Comparison of ENCODE assay signal across 8 cellular contexts in genomic region chr11:114400222-114400973, GRCh38. TPM values are rescaled to one million over a fixed set of nuclear protein-coding genes. Genes with fewer than 3 reads are reported as not detected.
DNase-seq lines count a peak whose midpoint lies in the region; ATAC-seq and TF ChIP-seq lines count a peak whose summit lies in the region.

Gene C11orf71 (minus strand): TSS chr11:114400511. CDS start chr11:114400331, 180 bp downstream.
Gene RBM7 (plus strand): TSS chr11:114400666. CDS start chr11:114400672, 6 bp downstream.

- peaks cover 17% of the 10 kb centered on the region for H3K36me3 Mint-ChIP-seq in CD4-positive, CD25-positive, alpha-beta regulatory T cell
- peaks cover 22% of the 10 kb centered on the region for H3K36me3 Mint-ChIP-seq in activated CD4-positive, alpha-beta memory T cell treated with anti-CD3 and anti-CD28 coated beads for 36 hours

- peak within 1 kb of the TSS; percentile 97 for H3K27ac ChIP-seq in CD4-positive, CD25-positive, alpha-beta regulatory T cell (ENCODE audit: insufficient read depth, low read length, poor library complexity, severe bottlenecking)
- peak within 1 kb of the TSS; percentile 97 for H3K27ac ChIP-seq in duodenal mucosa (ENCODE audit: low read depth, low read length)

- CTCF ChIA-PET in activated CD4-positive, alpha-beta memory T cell treated with anti-CD3 and anti-CD28 coated beads for 36 hours (lab: Charles Lee) = interaction anchor here (1.4 kb wide), 1 partner anchor 9 kb away, joined by 3 read pairs; no protein-coding TSS in a partner anchor

- peak; percentile 97 to 99 (median 98) for DNase-seq in CD4-positive, CD25-positive, alpha-beta regulatory T cell
- DNase-seq in NCI-H774 (lab: John Stamatoyannopoulos, UW) (peak; percentile 98), lower leg skin (ENCODE audit: low spot score in 2 of 2) (peak; percentile 97 to 99)
- peak; percentile 98 for DNase-seq in activated CD4-positive, alpha-beta memory T cell treated with anti-CD3 and anti-CD28 coated beads for 36 hours
- DNase-seq in stimulated activated CD4-positive, alpha-beta T cell treated with anti-CD3 and anti-CD28 coated beads, Interleukin-4, amount 100 ng/mL, for 48 hours (ENCODE audit: low read depth in 2 of 2) = peak; percentile 94 to 96

- peak in 1 of 2 donors; percentile 81 for TF ChIP-seq POLR2A in lower leg skin (IDR thresholded peaks at IDR 0.05)

- ATAC-seq in CD4-positive, CD25-positive, alpha-beta regulatory T cell (ENCODE audit: low read depth in 2 of 2) = peak; percentile 91 to 93
- peak; percentile 96 for ATAC-seq in GM19395 (IDR thresholded peaks at IDR 0.05; ENCODE audit: unreplicated experiment)
- peak; percentile 91 for ATAC-seq in HG03565 (IDR thresholded peaks at IDR 0.05; ENCODE audit: unreplicated experiment)

- no peaks in the 10 kb centered on the region for H3K9me3 ChIP-seq in CD4-positive, CD25-positive, alpha-beta regulatory T cell (ENCODE audit: control insufficient read depth in 2 of 2, low read length in 2 of 2)
- no peaks in the 10 kb centered on the region for H3K9me3 ChIP-seq in duodenal mucosa (ENCODE audit: control insufficient read depth in 1 of 2, low read length in 2 of 2)

- peak within 1 kb of the TSS; percentile 97 to 99 for H3K9ac ChIP-seq in duodenal mucosa (ENCODE audit: low read depth in 1 of 2, low read length in 2 of 2)

- 0% methylated on average over 28 to 38 of the region's 69 CpGs for WGBS in lower leg skin, 2 donors

- TF ChIP-seq CTCF in lower leg skin (IDR thresholded peaks at IDR 0.05) = no peak

- no peaks in the 10 kb centered on the region for H3K27me3 Mint-ChIP-seq in CD4-positive, CD25-positive, alpha-beta regulatory T cell
- no peaks in the 10 kb centered on the region for H3K27me3 Mint-ChIP-seq in activated CD4-positive, alpha-beta memory T cell treated with anti-CD3 and anti-CD28 coated beads for 36 hours

- POLR2A ChIA-PET in activated CD4-positive, alpha-beta memory T cell treated with anti-CD3 and anti-CD28 coated beads for 36 hours (lab: Charles Lee) = interaction anchor here (0.6 kb wide), 1 partner anchor 630 kb away, joined by 4 read pairs; no protein-coding TSS in a partner anchor

- H3K27me3 ChIP-seq in CD4-positive, CD25-positive, alpha-beta regulatory T cell (ENCODE audit: control insufficient read depth, insufficient read depth, low read length) = no peaks in the 10 kb centered on the region
- no peaks in the 10 kb centered on the region for H3K27me3 ChIP-seq in duodenal mucosa (ENCODE audit: control insufficient read depth in 1 of 2, insufficient read depth in 2 of 2, low read length in 2 of 2)

- no peaks in the 10 kb centered on the region for H3K9me3 Mint-ChIP-seq in CD4-positive, CD25-positive, alpha-beta regulatory T cell
- H3K9me3 Mint-ChIP-seq in activated CD4-positive, alpha-beta memory T cell treated with anti-CD3 and anti-CD28 coated beads for 36 hours = no peaks in the 10 kb centered on the region

- H3K4me3 ChIP-seq in CD4-positive, CD25-positive, alpha-beta regulatory T cell (ENCODE audit: low read depth, low read length) = peak within 1 kb of the TSS; percentile 100
- peak within 1 kb of the TSS; percentile 96 to 99 for H3K4me3 ChIP-seq in duodenal mucosa (ENCODE audit: low read depth in 1 of 2, low read length in 2 of 2)
- peak within 1 kb of the TSS; percentile 89 for H3K4me3 ChIP-seq in lower leg skin (ENCODE audit: low read depth, poor library complexity, severe bottlenecking)

- peaks cover 40 to 77% (median 46%) of the 10 kb centered on the region in 4 donors for H3K4me1 Mint-ChIP-seq in CD4-positive, CD25-positive, alpha-beta regulatory T cell
- peaks cover 48% of the 10 kb centered on the region for H3K4me1 Mint-ChIP-seq in activated CD4-positive, alpha-beta memory T cell treated with anti-CD3 and anti-CD28 coated beads for 36 hours (ENCODE audit: low read depth)

- peak within 1 kb of the TSS; percentile 99 for H3K27ac Mint-ChIP-seq in CD4-positive, CD25-positive, alpha-beta regulatory T cell
- peak within 1 kb of the TSS; percentile 99 for H3K27ac Mint-ChIP-seq in activated CD4-positive, alpha-beta memory T cell treated with anti-CD3 and anti-CD28 coated beads for 36 hours

- peak within 1 kb of the TSS; percentile 96 to 98 (median 96) for H3K4me3 Mint-ChIP-seq in CD4-positive, CD25-positive, alpha-beta regulatory T cell
- peak within 1 kb of the TSS; percentile 97 for H3K4me3 Mint-ChIP-seq in activated CD4-positive, alpha-beta memory T cell treated with anti-CD3 and anti-CD28 coated beads for 36 hours

- H3K4me1 ChIP-seq in CD4-positive, CD25-positive, alpha-beta regulatory T cell (ENCODE audit: control insufficient read depth, insufficient read depth, low read length, poor library complexity, severe bottlenecking) = peaks cover 44% of the 10 kb centered on the region
- H3K4me1 ChIP-seq in duodenal mucosa (ENCODE audit: control insufficient read depth in 1 of 2, insufficient read depth in 2 of 2, low read length in 2 of 2) = peaks cover 11 to 17% of the 10 kb centered on the region in 2 donors

- peaks cover 10% of the 10 kb centered on the region for H3K36me3 ChIP-seq in CD4-positive, CD25-positive, alpha-beta regulatory T cell (ENCODE audit: control insufficient read depth, insufficient read depth, low read length)
- H3K36me3 ChIP-seq in duodenal mucosa (ENCODE audit: control insufficient read depth in 1 of 2, insufficient read depth in 2 of 2, low read length in 2 of 2) = peaks cover 5 to 11% of the 10 kb centered on the region in 2 donors

- intact Hi-C loops in activated CD4-positive, alpha-beta memory T cell treated with anti-CD3 and anti-CD28 coated beads for 36 hours (cut with micrococcal nuclease) = loop anchor here (1.0 to 5.0 kb wide), 5 partner anchors 39 to 627 kb away; partner anchors contain the start of genes REXO2, USP28 and ZW10
- intact Hi-C loops in lower leg skin (cut with DNase I; ENCODE audit: low total_unique reads) = no loop called here

RNA-seq across cellular contexts. Expression of gene C11orf71, which starts in this region (rescaled TPM):
- total RNA-seq in CD4-positive, CD25-positive, alpha-beta regulatory T cell = 15.4 TPM
- polyA plus RNA-seq in CD4-positive, CD25-positive, alpha-beta regulatory T cell = 10 to 100 TPM; 11.4 to 17.2 (median 16.0) TPM
- 1 to 10 TPM; 5.0 to 5.5 TPM for total RNA-seq in activated CD4-positive, alpha-beta memory T cell treated with anti-CD3 and anti-CD28 coated beads for 36 hours
- total RNA-seq in lower leg skin = 10 to 100 TPM in 2 of 4 donors, 1 to 10 TPM in 2; 4.7 to 14.8 (median 11.1) TPM

RNA-seq across cellular contexts. Expression of gene RBM7, which starts in this region (rescaled TPM):
- 57.2 TPM for total RNA-seq in CD4-positive, CD25-positive, alpha-beta regulatory T cell
- 10 to 100 TPM; 28.7 to 37.1 (median 30.6) TPM for polyA plus RNA-seq in CD4-positive, CD25-positive, alpha-beta regulatory T cell
- 10 to 100 TPM; 44.0 to 45.4 TPM for total RNA-seq in activated CD4-positive, alpha-beta memory T cell treated with anti-CD3 and anti-CD28 coated beads for 36 hours
- total RNA-seq in lower leg skin = 10 to 100 TPM; 11.7 to 19.6 (median 18.8) TPM

Comparison
In these comparisons a context has a peak if more than half of its experiments do, and no peak if none do; other contexts are left out.
1. Peak in every context shown above with its lines: DNase-seq, ATAC-seq, H3K4me3 ChIP-seq and H3K27ac ChIP-seq.